20 cellular contexts compared by ENCODE assay signal in the genomic region with DNA sequence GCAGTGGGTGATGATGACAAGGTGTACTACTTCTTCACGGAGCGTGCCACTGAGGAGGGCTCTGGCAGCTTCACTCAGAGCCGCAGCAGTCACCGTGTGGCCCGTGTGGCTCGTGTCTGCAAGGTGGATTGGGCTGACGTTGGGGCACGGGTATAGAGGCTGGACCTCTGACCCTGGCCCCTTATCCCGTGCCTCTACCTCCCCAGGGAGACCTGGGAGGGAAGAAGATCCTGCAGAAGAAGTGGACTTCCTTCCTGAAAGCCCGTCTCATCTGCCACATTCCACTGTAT. TPM values are rescaled to one million over a fixed set of nuclear protein-coding genes. Genes with fewer than 3 reads are reported as not detected.
DNase-seq lines count a peak whose midpoint lies in the region; ATAC-seq and TF ChIP-seq lines count a peak whose summit lies in the region.
"Had no signal": no experiment of that assay in that cellular context is flagged by ENCODE, and none has a peak within 500 bp of the region (broad histone marks: within the 10 kb centered on the region; RNA-seq: fewer than 3 reads in every experiment).

No MANE protein-coding gene starts in this region.

- H2BK5ac ChIP-seq in IMR-90 (ENCODE audit: low read depth, low read length, poor library complexity, severe bottlenecking) = no peak overlapping the region

- no peaks in the 10 kb centered on the region for H3K79me1 ChIP-seq in IMR-90 (ENCODE audit: low read depth in 1 of 2, low read length in 2 of 2)

- no peak overlapping the region for H2BK15ac ChIP-seq in IMR-90 (ENCODE audit: low read depth, low read length)

- H3K9me3 Mint-ChIP-seq in activated naive CD4-positive, alpha-beta T cell treated with anti-CD3 and anti-CD28 coated beads, Interleukin-2, amount 10 ng/mL, durations not matched to agents 7 days and 5 days = no peaks in the 10 kb centered on the region
- no peaks in the 10 kb centered on the region for H3K9me3 Mint-ChIP-seq in activated naive CD8-positive, alpha-beta T cell treated with anti-CD3 and anti-CD28 coated beads, Interleukin-2, amount 50 U/mL, for 24 hours

- peaks cover 4% of the 10 kb centered on the region; the same call in 1 of the 2 replicates for H3K9me1 ChIP-seq in IMR-90 (ENCODE audit: insufficient read depth, low read length)

- no peak overlapping the region for H2AFZ ChIP-seq in IMR-90 (replicated peaks; ENCODE audit: low read length, poor library complexity)

- H3K14ac ChIP-seq in IMR-90 (replicated peaks; ENCODE audit: low read depth, low read length) = no peak overlapping the region

- H3K27me3 ChIP-seq in IMR-90 (ENCODE audit: control insufficient read depth, insufficient read depth, low read length) = no peaks in the 10 kb centered on the region

- H3K4me3 Mint-ChIP-seq in activated naive CD4-positive, alpha-beta T cell treated with anti-CD3 and anti-CD28 coated beads, Interleukin-2, amount 10 ng/mL, durations not matched to agents 7 days and 5 days = no peak overlapping the region
- no peak overlapping the region for H3K4me3 Mint-ChIP-seq in activated naive CD8-positive, alpha-beta T cell treated with anti-CD3 and anti-CD28 coated beads, Interleukin-2, amount 50 U/mL, for 24 hours
- H3K4me3 Mint-ChIP-seq: B cell, CD14-positive monocyte had no signal

- H2BK120ac ChIP-seq in IMR-90 (ENCODE audit: low read depth, low read length) = no peak overlapping the region

- H3K9me3 ChIP-seq in IMR-90 (ENCODE audit: control insufficient read depth, insufficient read depth, low read length) = no peaks in the 10 kb centered on the region
- H3K9me3 ChIP-seq: A549 had no signal

- no peak overlapping the region for H2BK20ac ChIP-seq in IMR-90 (ENCODE audit: low read depth, low read length)

- H3K9ac ChIP-seq in IMR-90 (ENCODE audit: low read depth, low read length) = no peak overlapping the region
- H3K9ac ChIP-seq: KMS-11 had no signal

- CTCF ChIA-PET in IMR-90 (lab: Yijun Ruan, JAX) = no interaction called here
- CTCF ChIA-PET in activated naive CD4-positive, alpha-beta T cell treated with anti-CD3 and anti-CD28 coated beads, Interleukin-2, amount 10 ng/mL, durations not matched to agents 7 days and 5 days (lab: Charles Lee) = no interaction called here

- no peaks in the 10 kb centered on the region for H3K27me3 Mint-ChIP-seq in activated naive CD4-positive, alpha-beta T cell treated with anti-CD3 and anti-CD28 coated beads, Interleukin-2, amount 10 ng/mL, durations not matched to agents 7 days and 5 days
- H3K27me3 Mint-ChIP-seq in activated naive CD8-positive, alpha-beta T cell treated with anti-CD3 and anti-CD28 coated beads, Interleukin-2, amount 50 U/mL, for 24 hours = no peaks in the 10 kb centered on the region
- H3K27me3 Mint-ChIP-seq: B cell had no signal

- no peak for TF ChIP-seq POLR2A in IMR-90 (IDR thresholded peaks at IDR 0.05; ENCODE audit: low read depth, low read length)

- H2AK5ac ChIP-seq in IMR-90 (ENCODE audit: low read depth, low read length) = no peak overlapping the region

- H3K36me3 Mint-ChIP-seq in activated naive CD4-positive, alpha-beta T cell treated with anti-CD3 and anti-CD28 coated beads, Interleukin-2, amount 10 ng/mL, durations not matched to agents 7 days and 5 days = peaks cover 4% of the 10 kb centered on the region
- H3K36me3 Mint-ChIP-seq in activated naive CD8-positive, alpha-beta T cell treated with anti-CD3 and anti-CD28 coated beads, Interleukin-2, amount 50 U/mL, for 24 hours (ENCODE audit: low read depth) = peaks cover 3% of the 10 kb centered on the region

- in situ Hi-C loops in IMR-90 (cut with MboI; ENCODE audit: low sequenced_read_pairs) = no loop called here
- in situ Hi-C loops in G401 (cut with HindIII; ENCODE audit: low sequenced_read_pairs) = no loop called here

- peaks cover 31% of the 10 kb centered on the region for H3K36me3 ChIP-seq in IMR-90 (ENCODE audit: control insufficient read depth, insufficient read depth, low read length)

- no peak overlapping the region for H4K8ac ChIP-seq in IMR-90 (ENCODE audit: low read depth in 2 of 2, low read length in 2 of 2)

- dilution Hi-C loops in IMR-90 (cut with HindIII; ENCODE audit: low sequenced_read_pairs, unreplicated experiment) = no loop called here

- H4K5ac ChIP-seq in IMR-90 (ENCODE audit: low read depth, low read length) = no peak overlapping the region

- H3K4me3 ChIP-seq in IMR-90 (ENCODE audit: insufficient read depth, low read depth, low read length) (no peak overlapping the region), coronary artery (no peak overlapping the region)
- H3K4me3 ChIP-seq: A549 had no signal

- intact Hi-C loops in IMR-90 (cut with micrococcal nuclease) (no loop called here), sciatic nerve (cut with DNase I) (no loop called here)

- H3K27ac Mint-ChIP-seq in activated naive CD4-positive, alpha-beta T cell treated with anti-CD3 and anti-CD28 coated beads, Interleukin-2, amount 10 ng/mL, durations not matched to agents 7 days and 5 days = no peak overlapping the region
- no peak overlapping the region for H3K27ac Mint-ChIP-seq in activated naive CD8-positive, alpha-beta T cell treated with anti-CD3 and anti-CD28 coated beads, Interleukin-2, amount 50 U/mL, for 24 hours
- H3K27ac Mint-ChIP-seq: B cell had no signal

- H4K91ac ChIP-seq in IMR-90 (ENCODE audit: insufficient read depth, low read depth, low read length) = no peak overlapping the region

- TF ChIP-seq RAD21 in IMR-90 (IDR thresholded peaks at IDR 0.05; ENCODE audit: low read length) = no peak

- H3K27ac ChIP-seq in IMR-90 (ENCODE audit: insufficient read depth, low read length) (no peak overlapping the region), coronary artery (no peak overlapping the region)
- H3K27ac ChIP-seq: A549, KMS-11, RWPE1 had no signal

- POLR2A ChIA-PET in IMR-90 (lab: Charles Lee; ENCODE audit: unreplicated experiment) = no interaction called here

- H2AK9ac ChIP-seq in IMR-90 (replicated peaks; ENCODE audit: low read depth, low read length, poor library complexity) = peak overlapping the region; percentile 42

- no peak overlapping the region for H3K23ac ChIP-seq in IMR-90 (ENCODE audit: low read depth, low read length)

- no peak overlapping the region for H3K18ac ChIP-seq in IMR-90 (ENCODE audit: low read depth, low read length)

- no TSS peak for BruUV-seq in IMR-90 (replicated peaks; lab: Mats Ljungman, UMichigan)

- H3K4me1 ChIP-seq in IMR-90 (ENCODE audit: control insufficient read depth, insufficient read depth, low read length) = no peaks in the 10 kb centered on the region
- H3K4me1 ChIP-seq: A549 had no signal

- DNase-seq in IMR-90 (no peak), coronary artery (ENCODE audit: low spot score) (peak; percentile 57), sciatic nerve (ENCODE audit: low spot score) (peak; percentile 36), G401 (ENCODE audit: low spot score) (no peak)
- no peak for DNase-seq in activated naive CD4-positive, alpha-beta T cell treated with anti-CD3 and anti-CD28 coated beads, Interleukin-2, amount 10 ng/mL, durations not matched to agents 7 days and 5 days
- no peak for DNase-seq in activated naive CD8-positive, alpha-beta T cell treated with anti-CD3 and anti-CD28 coated beads, Interleukin-2, amount 50 U/mL, for 24 hours
- DNase-seq: DMS53, GF-D8, NCI-H1105, NCI-H2029 treated with DMSO at 0.1 percent for 48 hours, NCI-H226, NCI-H510A treated with DMSO at 0.1 percent for 48 hours, NCI-H748 treated with DMSO at 0.1 percent for 48 hours, SIG-M5 had no signal

- no peak for TF ChIP-seq CTCF in IMR-90 (conservative IDR thresholded peaks at IDR 0.05; ENCODE audit: low read depth, low read length)
- TF ChIP-seq CTCF in coronary artery (IDR thresholded peaks at IDR 0.05) = no peak

- WGBS in IMR-90 (ENCODE audit: extremely low coverage in 2 of 2, insufficient read length in 1 of 2), 2 experiments = 80% methylated on average over 1 of the region's 10 CpGs; no CpG with 5 or more reads in 1 of the 2 experiments

- ATAC-seq in IMR-90 (ENCODE audit: low read depth) (no peak), sciatic nerve (no peak)
- no peak for ATAC-seq in activated naive CD8-positive, alpha-beta T cell treated with anti-CD3 and anti-CD28 coated beads, Interleukin-2, amount 50 U/mL, for 24 hours
- ATAC-seq: A549, HCT116 had no signal

- H4K20me1 ChIP-seq in IMR-90 (ENCODE audit: insufficient read depth, low read length) = no peaks in the 10 kb centered on the region; the same call in none of the 2 replicates

- no peak overlapping the region for H3K56ac ChIP-seq in IMR-90 (ENCODE audit: extremely low read depth, insufficient read depth, low read length)

- no peak overlapping the region for H3K4ac ChIP-seq in IMR-90 (ENCODE audit: low read depth, low read length)

- no peak overlapping the region for H3K4me2 ChIP-seq in IMR-90 (ENCODE audit: low read depth, low read length)
- H3K4me2 ChIP-seq: A549, KMS-11 had no signal

- H3K4me1 Mint-ChIP-seq in activated naive CD4-positive, alpha-beta T cell treated with anti-CD3 and anti-CD28 coated beads, Interleukin-2, amount 10 ng/mL, durations not matched to agents 7 days and 5 days = no peaks in the 10 kb centered on the region
- H3K4me1 Mint-ChIP-seq in activated naive CD8-positive, alpha-beta T cell treated with anti-CD3 and anti-CD28 coated beads, Interleukin-2, amount 50 U/mL, for 24 hours = no peaks in the 10 kb centered on the region
- H3K4me1 Mint-ChIP-seq: B cell, CD14-positive monocyte had no signal

RNA-seq across cellular contexts. Expression of a gene that starts 8.5 kb away (rescaled TPM):
- 56.4 and 61.3 TPM in 2 replicates for total RNA-seq in IMR-90 (2012; rRNA removed)
- 142 and 184 TPM in 2 replicates for polyA plus RNA-seq in IMR-90 (2012; rRNA removed)
- 193 and 243 TPM in 2 replicates for polyA plus RNA-seq in IMR-90 (2012; cell fraction: cytosol; rRNA removed)
- polyA plus RNA-seq in IMR-90 (2012; cell fraction: nucleus; rRNA removed; ENCODE audit: low replicate concordance) = 68.3 and 147 TPM in 2 replicates
- 84.8 TPM for total RNA-seq in sciatic nerve
- total RNA-seq in G401 (2014; rRNA removed; shearing (Covaris generic)) = 91.6 and 117 TPM in 2 replicates

RNA-seq across cellular contexts. Expression of a gene that starts 8.5 kb away (rescaled TPM):
- 8.8 and 8.9 TPM in 2 replicates for total RNA-seq in IMR-90 (2012; rRNA removed)
- 7.5 and 7.7 TPM in 2 replicates for polyA plus RNA-seq in IMR-90 (2012; rRNA removed)
- polyA plus RNA-seq in IMR-90 (2012; cell fraction: cytosol; rRNA removed) = 3.0 and 6.6 TPM in 2 replicates
- polyA plus RNA-seq in IMR-90 (2012; cell fraction: nucleus; rRNA removed; ENCODE audit: low replicate concordance) = 2.6 and 5.5 TPM in 2 replicates
- 5.9 TPM for total RNA-seq in sciatic nerve
- 20.9 and 21.7 TPM in 2 replicates for total RNA-seq in G401 (2014; rRNA removed; shearing (Covaris generic))

RNA-seq across cellular contexts. Expression of a gene that starts 9.5 kb away (rescaled TPM):
- 0.56 and 0.90 TPM in 2 replicates for total RNA-seq in IMR-90 (2012; rRNA removed)
- 8.0 and 8.7 TPM in 2 replicates for polyA plus RNA-seq in IMR-90 (2012; rRNA removed)
- polyA plus RNA-seq in IMR-90 (2012; cell fraction: cytosol; rRNA removed) = 5.4 and 8.3 TPM in 2 replicates
- polyA plus RNA-seq in IMR-90 (2012; cell fraction: nucleus; rRNA removed; ENCODE audit: low replicate concordance) = 22.6 and 25.8 TPM in 2 replicates
- 15.3 TPM for total RNA-seq in sciatic nerve
- total RNA-seq in G401 (2014; rRNA removed; shearing (Covaris generic)) = 15.3 and 36.2 TPM in 2 replicates
- polyA plus RNA-seq: CD14-positive monocyte had no signal

RNA-seq across cellular contexts. Expression of a gene that starts 20.8 kb away (rescaled TPM):
- total RNA-seq in IMR-90 (2012; rRNA removed) = 17.8 and 19.2 TPM in 2 replicates
- 101 and 108 TPM in 2 replicates for polyA plus RNA-seq in IMR-90 (2012; rRNA removed)
- polyA plus RNA-seq in IMR-90 (2012; cell fraction: cytosol; rRNA removed) = 62.9 and 107 TPM in 2 replicates
- 135 and 272 TPM in 2 replicates for polyA plus RNA-seq in IMR-90 (2012; cell fraction: nucleus; rRNA removed; ENCODE audit: low replicate concordance)
- total RNA-seq in sciatic nerve = 78.6 TPM
- total RNA-seq in G401 (2014; rRNA removed; shearing (Covaris generic)) = 146 and 166 TPM in 2 replicates

RNA-seq across cellular contexts. Expression of a gene that starts 52.1 kb away (rescaled TPM):
- total RNA-seq in IMR-90 (2012; rRNA removed) = 0.83 and 0.90 TPM in 2 replicates
- polyA plus RNA-seq in IMR-90 (2012; rRNA removed) = 1.5 and 1.8 TPM in 2 replicates
- polyA plus RNA-seq in IMR-90 (2012; cell fraction: cytosol; rRNA removed) = 0.97 and 2.0 TPM in 2 replicates
- 6.5 and 8.7 TPM in 2 replicates for polyA plus RNA-seq in IMR-90 (2012; cell fraction: nucleus; rRNA removed; ENCODE audit: low replicate concordance)
- 3.8 TPM for total RNA-seq in sciatic nerve
- 2.4 and 4.5 TPM in 2 replicates for total RNA-seq in G401 (2014; rRNA removed; shearing (Covaris generic))
- polyA plus RNA-seq: CD14-positive monocyte had no signal

Comparison
In these comparisons a context has a peak if more than half of its experiments do, and no peak if none do; other contexts are left out.
1. DNase-seq: peak in coronary artery (single experiment) and sciatic nerve (single experiment); none in IMR-90 (single experiment), G401 (single experiment), activated naive CD4-positive, alpha-beta T cell treated with anti-CD3 and anti-CD28 coated beads, Interleukin-2, amount 10 ng/mL, durations not matched to agents 7 days and 5 days (single experiment) and activated naive CD8-positive, alpha-beta T cell treated with anti-CD3 and anti-CD28 coated beads, Interleukin-2, amount 50 U/mL, for 24 hours (single experiment).